In genomic region chr12:133038310-133038709, GRCh38 we compare ENCODE assay signal across 8 cellular contexts. TPM values are rescaled to one million over a fixed set of nuclear protein-coding genes. Genes with fewer than 3 reads are reported as not detected.
DNase-seq lines count a peak whose midpoint lies in the region; ATAC-seq, FAIRE-seq and TF ChIP-seq lines count a peak whose summit lies in the region.

No MANE protein-coding gene starts in this region.

- H3K9me3 ChIP-seq in iPS-15b (ENCODE audit: control insufficient read depth, insufficient read depth, low read length) (peaks cover 4% of the 10 kb centered on the region), stomach (peaks cover 41 to 75% (median 61%) of the 10 kb centered on the region in 4 donors)

- no peak for TF ChIP-seq EP300 in stomach (IDR thresholded peaks at IDR 0.05)

- FAIRE-seq in GM12891 (lab: Jason Lieb, UNC) = no peak

- peaks cover 51% of the 10 kb centered on the region for H3K36me3 Mint-ChIP-seq in T-helper 1 cell treated with Interleukin-12 subunit alpha and Interleukin-12 subunit beta and Interleukin-4 antibody, amounts not matched to agents 30 μg/mL and 1 μg/mL, for 36 hours (ENCODE audit: low read depth)
- peaks cover 64% of the 10 kb centered on the region for H3K36me3 Mint-ChIP-seq in activated CD8-positive, alpha-beta T cell treated with anti-CD3 and anti-CD28 coated beads for 36 hours (ENCODE audit: low read depth)

- H3K9ac ChIP-seq in iPS-15b (ENCODE audit: low read depth, low read length) = no peak overlapping the region

- no peak for TF ChIP-seq CTCF in activated CD8-positive, alpha-beta T cell treated with anti-CD3 and anti-CD28 coated beads for 36 hours (IDR thresholded peaks at IDR 0.05)
- TF ChIP-seq CTCF in stomach (IDR thresholded peaks at IDR 0.05) = no peak

- H3K27me3 Mint-ChIP-seq in T-helper 1 cell treated with Interleukin-12 subunit alpha and Interleukin-12 subunit beta and Interleukin-4 antibody, amounts not matched to agents 30 μg/mL and 1 μg/mL, for 36 hours (ENCODE audit: low read depth) = no peaks in the 10 kb centered on the region
- H3K27me3 Mint-ChIP-seq in activated CD8-positive, alpha-beta T cell treated with anti-CD3 and anti-CD28 coated beads for 36 hours = no peaks in the 10 kb centered on the region

- H3K36me3 ChIP-seq in iPS-15b (ENCODE audit: control insufficient read depth, insufficient read depth, low read length) = peaks cover 18% of the 10 kb centered on the region
- peaks cover 21 to 46% (median 33%) of the 10 kb centered on the region in 4 donors for H3K36me3 ChIP-seq in stomach

- DNase-seq in T-helper 1 cell (no peak), stomach (no peak), caudate nucleus (lab: John Stamatoyannopoulos, UW) (no peak), GM12891 (ENCODE audit: insufficient read length, low spot score) (no peak)
- DNase-seq in activated CD8-positive, alpha-beta T cell treated with anti-CD3 and anti-CD28 coated beads for 36 hours = peak; percentile 2
- DNase-seq in stimulated activated CD4-positive, alpha-beta T cell treated with anti-CD3 and anti-CD28 coated beads, Interleukin-1b, Interleukin-23, amount 100 ng/mL, for 48 hours = no peak

- H3K4me3 Mint-ChIP-seq in T-helper 1 cell treated with Interleukin-12 subunit alpha and Interleukin-12 subunit beta and Interleukin-4 antibody, amounts not matched to agents 30 μg/mL and 1 μg/mL, for 36 hours = peak overlapping the region; percentile 90
- peak overlapping the region; percentile 84 for H3K4me3 Mint-ChIP-seq in activated CD8-positive, alpha-beta T cell treated with anti-CD3 and anti-CD28 coated beads for 36 hours

- peak overlapping the region; percentile 96 for H3K27ac Mint-ChIP-seq in T-helper 1 cell treated with Interleukin-12 subunit alpha and Interleukin-12 subunit beta and Interleukin-4 antibody, amounts not matched to agents 30 μg/mL and 1 μg/mL, for 36 hours
- peak overlapping the region; percentile 97 for H3K27ac Mint-ChIP-seq in activated CD8-positive, alpha-beta T cell treated with anti-CD3 and anti-CD28 coated beads for 36 hours

- H3K4me3 ChIP-seq in iPS-15b (ENCODE audit: low read depth, low read length) = peak overlapping the region; percentile 72
- peak overlapping the region; percentile 68 to 80 (median 76) for H3K4me3 ChIP-seq in stomach

- 60 to 71% (median 67%) methylated on average over 3 of the region's 3 CpGs for WGBS in stomach, 5 donors

- no peaks in the 10 kb centered on the region for H3K4me1 ChIP-seq in iPS-15b (ENCODE audit: control insufficient read depth, insufficient read depth, low read length)
- H3K4me1 ChIP-seq in stomach = peaks cover 4 to 15% (median 12%) of the 10 kb centered on the region in 4 donors

- POLR2A ChIA-PET in activated CD8-positive, alpha-beta T cell treated with anti-CD3 and anti-CD28 coated beads for 36 hours (lab: Charles Lee) = interaction anchor here (1.6 kb wide), 1 partner anchor 9 kb away, joined by 3 read pairs; no protein-coding TSS in a partner anchor

- intact Hi-C loops in activated CD8-positive, alpha-beta T cell treated with anti-CD3 and anti-CD28 coated beads for 36 hours (cut with micrococcal nuclease) = no loop called here
- intact Hi-C loops in stomach (cut with DNase I; ENCODE audit: low total_unique reads) = loop anchor here (10.0 kb wide), 1 partner anchor 54 kb away; the partner anchor contains the start of gene ZNF26

- peaks cover 76% of the 10 kb centered on the region for H3K9me3 Mint-ChIP-seq in T-helper 1 cell treated with Interleukin-12 subunit alpha and Interleukin-12 subunit beta and Interleukin-4 antibody, amounts not matched to agents 30 μg/mL and 1 μg/mL, for 36 hours
- peaks cover 56% of the 10 kb centered on the region for H3K9me3 Mint-ChIP-seq in activated CD8-positive, alpha-beta T cell treated with anti-CD3 and anti-CD28 coated beads for 36 hours

- H3K27ac ChIP-seq in stomach (peak overlapping the region in 3 of 5 donors; percentile 95 to 97 (median 96)), caudate nucleus (ENCODE audit: low read depth, low read length) (no peak overlapping the region)

- TF ChIP-seq POLR2A in stomach (IDR thresholded peaks at IDR 0.05) (no peak), GM12891 (IDR thresholded peaks at IDR 0.05; ENCODE audit: low read depth, low read length) (no peak)

- peaks cover 6% of the 10 kb centered on the region for H3K4me1 Mint-ChIP-seq in T-helper 1 cell treated with Interleukin-12 subunit alpha and Interleukin-12 subunit beta and Interleukin-4 antibody, amounts not matched to agents 30 μg/mL and 1 μg/mL, for 36 hours (ENCODE audit: low read depth)
- H3K4me1 Mint-ChIP-seq in activated CD8-positive, alpha-beta T cell treated with anti-CD3 and anti-CD28 coated beads for 36 hours (ENCODE audit: low read depth) = peaks cover 14% of the 10 kb centered on the region

- H3K27me3 ChIP-seq in iPS-15b (ENCODE audit: control insufficient read depth, insufficient read depth, low read length) (no peaks in the 10 kb centered on the region), stomach (no peaks in the 10 kb centered on the region)

- CTCF ChIA-PET in activated CD8-positive, alpha-beta T cell treated with anti-CD3 and anti-CD28 coated beads for 36 hours (lab: Charles Lee) = interaction anchor here (1.1 kb wide), 1 partner anchor 42 kb away, joined by 3 read pairs; no protein-coding TSS in a partner anchor

- no peak for ATAC-seq in activated CD8-positive, alpha-beta T cell treated with anti-CD3 and anti-CD28 coated beads for 36 hours

TF ChIP-seq in GM12891, 5 proteins besides CTCF, POLR2A, EP300 and RAD21:
- TF ChIP-seq SPI1 (IDR thresholded peaks at IDR 0.05; ENCODE audit: low read depth, low read length) (no peak), TAF1 (IDR thresholded peaks at IDR 0.05; ENCODE audit: low read depth, low read length) (no peak), POLR2AphosphoS5 (IDR thresholded peaks at IDR 0.05; ENCODE audit: low read depth, low read length) (no peak), POU2F2 (IDR thresholded peaks at IDR 0.05; ENCODE audit: low read depth, low read length) (no peak), PAX5 (IDR thresholded peaks at IDR 0.05; ENCODE audit: insufficient read depth, low read length, severe bottlenecking) (no peak)

RNA-seq across cellular contexts. Expression of gene ZNF84, which starts 1.0 kb away (rescaled TPM):
- 10 to 100 TPM; 23.5 to 24.1 TPM for total RNA-seq in activated CD8-positive, alpha-beta T cell treated with anti-CD3 and anti-CD28 coated beads for 36 hours
- total RNA-seq in stomach = 10 to 100 TPM; 10.5 to 53.3 (median 20.1) TPM
- polyA plus RNA-seq in stomach = 1 to 10 TPM; 3.5 to 7.8 (median 7.5) TPM
- 9.1 TPM for polyA plus RNA-seq in GM12891 (2012; ENCODE audit: low read depth, missing spikeins)

RNA-seq across cellular contexts. Expression of gene ZNF140, which starts 42.4 kb away (rescaled TPM):
- 10 to 100 TPM; 10.6 to 12.3 TPM for total RNA-seq in activated CD8-positive, alpha-beta T cell treated with anti-CD3 and anti-CD28 coated beads for 36 hours
- total RNA-seq in stomach = 10 to 100 TPM in 3 of 5 donors, 1 to 10 TPM in 2; 2.3 to 43.3 (median 34.1) TPM
- polyA plus RNA-seq in stomach = 10 to 100 TPM; 10.0 to 17.1 (median 13.2) TPM
- 6.9 TPM for polyA plus RNA-seq in GM12891 (2012; ENCODE audit: low read depth, missing spikeins)

RNA-seq across cellular contexts. Expression of gene ZNF26, which starts 52.1 kb away (rescaled TPM):
- total RNA-seq in activated CD8-positive, alpha-beta T cell treated with anti-CD3 and anti-CD28 coated beads for 36 hours = 10 to 100 TPM; 19.1 to 19.8 TPM
- 10 to 100 TPM in 1 of 5 donors, 1 to 10 TPM in 4; 1.8 to 30.3 (median 4.5) TPM for total RNA-seq in stomach
- 1 to 10 TPM; 1.2 to 3.0 (median 2.1) TPM for polyA plus RNA-seq in stomach
- polyA plus RNA-seq in GM12891 (2012; ENCODE audit: low read depth, missing spikeins) = 8.2 TPM
